Comparison of ENCODE assay signal across 9 cellular contexts in genomic region chr11:74672956-74673895, GRCh38. TPM values are rescaled to one million over a fixed set of nuclear protein-coding genes. Genes with fewer than 3 reads are reported as not detected.
DNase-seq lines count a peak whose midpoint lies in the region; ATAC-seq, FAIRE-seq and TF ChIP-seq lines count a peak whose summit lies in the region.
"Had no signal": no experiment of that assay in that cellular context is flagged by ENCODE, and none has a peak within 500 bp of the region (broad histone marks: within the 10 kb centered on the region; RNA-seq: fewer than 3 reads in every experiment).

No MANE protein-coding gene starts in this region.

- no peak for TF ChIP-seq RAD21 in SK-N-SH (IDR thresholded peaks at IDR 0.05; ENCODE audit: low read length)

- 9% methylated on average over 13 of the region's 13 CpGs for WGBS in SK-N-SH (ENCODE audit: low lambda C conversion rate)

- DNase-seq in H54 (ENCODE audit: insufficient read length, low spot score) (peak; percentile 92), SK-N-SH (peak; percentile 77), Right ventricle myocardium superior (peak; percentile 87), NCI-H345 treated with DMSO at 0.1 percent for 48 hours (lab: John Stamatoyannopoulos, UW; ENCODE audit: unreplicated experiment) (no peak), SKM-1 treated with dmso at 0.1 percent for 144 hours (lab: John Stamatoyannopoulos, UW; ENCODE audit: unreplicated experiment) (no peak), mesenteric fat pad (ENCODE audit: low spot score) (no peak), NCI-H1105 treated with DMSO at 0.1 percent for 48 hours (lab: John Stamatoyannopoulos, UW) (no peak)

- no peaks in the 10 kb centered on the region for H3K9me3 ChIP-seq in SK-N-SH
- H3K9me3 ChIP-seq in skeletal muscle tissue (ENCODE audit: control insufficient read depth in 3 of 3, low read length in 3 of 3) = no peaks in the 10 kb centered on the region

- peak overlapping the region; percentile 80 for H3K9ac ChIP-seq in SK-N-SH
- H3K9ac ChIP-seq in skeletal muscle tissue (ENCODE audit: low read depth in 1 of 3, low read length in 3 of 3) = peak overlapping the region in 2 of 3 donors; percentile 25 to 47

- no peaks in the 10 kb centered on the region for H4K20me1 ChIP-seq in SK-N-SH (ENCODE audit: insufficient read depth)

- H3K9me2 ChIP-seq in SK-N-SH = no peaks in the 10 kb centered on the region

- POLR2A ChIA-PET in SK-N-SH (lab: Yijun Ruan, JAX) = interaction anchor here (0.6 kb wide), 1 partner anchor 166 kb away, joined by 3 read pairs; no protein-coding TSS in a partner anchor

- no peak for TF ChIP-seq CTCF in SK-N-SH (IDR thresholded peaks at IDR 0.05)

- no peaks in the 10 kb centered on the region for H3K79me2 ChIP-seq in SK-N-SH (ENCODE audit: insufficient read depth)

- ATAC-seq in Right ventricle myocardium superior (ENCODE audit: poor library complexity) = peak; percentile 85

- H3K4me2 ChIP-seq in SK-N-SH = peak overlapping the region; percentile 53

- intact Hi-C loops in Right ventricle myocardium superior (cut with DNase I) = no loop called here

- peaks cover 18% of the 10 kb centered on the region for H3F3A ChIP-seq in SK-N-SH (replicated peaks; ENCODE audit: insufficient read depth)

- H3K4me1 ChIP-seq in SK-N-SH (ENCODE audit: control insufficient read depth in 1 of 2, insufficient read depth in 2 of 2, low read depth in 1 of 2, low read length in 1 of 2) (peaks cover 15 to 16% of the 10 kb centered on the region in 2 experiments), skeletal muscle tissue (ENCODE audit: control insufficient read depth in 3 of 3, insufficient read depth in 3 of 3, low read length in 3 of 3) (peaks cover 11 to 15% (median 12%) of the 10 kb centered on the region in 3 donors)

- peak overlapping the region; percentile 11; the same call in 1 of the 2 replicates for H2AFZ ChIP-seq in SK-N-SH (ENCODE audit: low read depth)

- peak; percentile 71 for FAIRE-seq in H54 (lab: Jason Lieb, UNC)

- CTCF ChIA-PET in SK-N-SH (lab: Yijun Ruan, JAX) = interaction anchor here (1.0 to 3.8 kb wide), 2 partner anchors 10 to 14 kb away, joined by 3 to 15 read pairs; no protein-coding TSS in a partner anchor

- peak; percentile 44 to 84; a peak in 1 of 4 replicates for TF ChIP-seq EP300 in SK-N-SH (IDR thresholded peaks at IDR 0.05; ENCODE audit: borderline replicate concordance in 1 of 2, low read depth in 1 of 2, low read length in 1 of 2)

- H3K27me3 ChIP-seq in SK-N-SH (ENCODE audit: insufficient read depth) (no peaks in the 10 kb centered on the region), skeletal muscle tissue (ENCODE audit: control insufficient read depth in 3 of 3, insufficient read depth in 3 of 3, low read length in 3 of 3) (no peaks in the 10 kb centered on the region)

- peak overlapping the region; percentile 56 to 99 for H3K27ac ChIP-seq in SK-N-SH (ENCODE audit: low read depth in 2 of 2, low read length in 1 of 2)
- H3K27ac ChIP-seq in skeletal muscle tissue (ENCODE audit: low read depth, low read length) = peak overlapping the region; percentile 70

- H3K36me3 ChIP-seq in SK-N-SH (replicated peaks in 1 of 2; ENCODE audit: control insufficient read depth in 1 of 2, insufficient read depth in 2 of 2, low read length in 1 of 2) (no peaks in the 10 kb centered on the region), skeletal muscle tissue (ENCODE audit: control insufficient read depth in 3 of 3, insufficient read depth in 3 of 3, low read length in 3 of 3) (no peaks in the 10 kb centered on the region)

- 0 out of 2 replicates have a peak, but pooled peaks have one; percentile 8 for TF ChIP-seq POLR2A in H54 (IDR thresholded peaks at IDR 0.05; ENCODE audit: low read depth, low read length)

- no peak overlapping the region for H3K4me3 ChIP-seq in SK-N-SH (ENCODE audit: low read depth in 2 of 2, low read length in 1 of 2)
- no peak overlapping the region for H3K4me3 ChIP-seq in skeletal muscle tissue (ENCODE audit: low read length in 3 of 3)
- H3K4me3 ChIP-seq: skin epidermis had no signal

TF ChIP-seq in SK-N-SH, 30 proteins besides CTCF, POLR2A, EP300 and RAD21 (continues in another document):
- TF ChIP-seq POLR2AphosphoS5 (IDR thresholded peaks at IDR 0.05; ENCODE audit: low read depth, low read length) (no peak), RXRA (IDR thresholded peaks at IDR 0.05; ENCODE audit: borderline replicate concordance, low read depth) (peak; percentile 83; the same call in 1 of the 2 replicates), SIN3A (IDR thresholded peaks at IDR 0.05; ENCODE audit: borderline replicate concordance, low read depth, low read length) (no peak), NFIC (IDR thresholded peaks at IDR 0.05; ENCODE audit: borderline replicate concordance) (peak; percentile 90), GATA2 (CRISPR knock-in tag; IDR thresholded peaks at IDR 0.05) (0 out of 2 replicates have a peak, but pooled peaks have one; percentile 25), ELF1 (IDR thresholded peaks at IDR 0.05) (no peak), RCOR1 (IDR thresholded peaks at IDR 0.05; ENCODE audit: low read length) (0 out of 2 replicates have a peak, but pooled peaks have one; percentile 14), REST (IDR thresholded peaks at IDR 0.05; ENCODE audit: low read depth, low read length) (no peak), NRF1 (IDR thresholded peaks at IDR 0.05; ENCODE audit: low read depth, low read length) (no peak), IRF3 (IDR thresholded peaks at IDR 0.05; ENCODE audit: low read depth, low read length) (no peak), USF2 (IDR thresholded peaks at IDR 0.05; ENCODE audit: borderline replicate concordance, low read depth, low read length) (no peak)
- TF ChIP-seq, protein P1, sequence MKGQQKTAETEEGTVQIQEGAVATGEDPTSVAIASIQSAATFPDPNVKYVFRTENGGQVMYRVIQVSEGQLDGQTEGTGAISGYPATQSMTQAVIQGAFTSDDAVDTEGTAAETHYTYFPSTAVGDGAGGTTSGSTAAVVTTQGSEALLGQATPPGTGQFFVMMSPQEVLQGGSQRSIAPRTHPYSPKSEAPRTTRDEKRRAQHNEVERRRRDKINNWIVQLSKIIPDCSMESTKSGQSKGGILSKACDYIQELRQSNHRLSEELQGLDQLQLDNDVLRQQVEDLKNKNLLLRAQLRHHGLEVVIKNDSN (IDR thresholded peaks at IDR 0.05; ENCODE audit: borderline replicate concordance, low read depth) = no peak

RNA-seq across cellular contexts. Expression of gene CHRDL2, which starts 58.0 kb away (rescaled TPM):
- not detected in 2 replicates for polyA plus RNA-seq in SK-N-SH (2012; rRNA removed)
- 0.05 TPM in 1 of 2 replicates, not detected in the other for polyA plus RNA-seq in SK-N-SH (2012; cell fraction: cytosol; rRNA removed)
- 0.04 and 0.13 TPM in 2 replicates for polyA plus RNA-seq in SK-N-SH (2012; cell fraction: nucleus; rRNA removed)
- 11.1 TPM for total RNA-seq in Right ventricle myocardium superior
- 0.52 TPM for total RNA-seq in skeletal muscle tissue
- 0.67 TPM for total RNA-seq in mesenteric fat pad

Comparison
In these comparisons a context has a peak if more than half of its experiments do, and no peak if none do; other contexts are left out.
1. DNase-seq: peak in H54 (single experiment), SK-N-SH (single experiment) and Right ventricle myocardium superior (single experiment); none in NCI-H345 treated with DMSO at 0.1 percent for 48 hours (single experiment), SKM-1 treated with dmso at 0.1 percent for 144 hours (single experiment), mesenteric fat pad (single experiment) and NCI-H1105 treated with DMSO at 0.1 percent for 48 hours (single experiment).